Comparison of ENCODE assay signal across 8 cellular contexts in genomic region chr2:10813085-10813748, GRCh38. TPM values are rescaled to one million over a fixed set of nuclear protein-coding genes. Genes with fewer than 3 reads are reported as not detected.
DNase-seq lines count a peak whose midpoint lies in the region; TF ChIP-seq lines count a peak whose summit lies in the region.

No MANE protein-coding gene starts in this region.

- H3K4me2 ChIP-seq in BLaER1 treated with 17β-estradiol and CSF1 and Interleukin-3, amounts not matched to agents 10 nM and 100 nM, result peak overlapping the region; percentile 66 to 97 (median 91)
- peak overlapping the region; percentile 83 for H3K4me2 ChIP-seq in Loucy (ENCODE audit: low read depth, low read length, poor library complexity, severe bottlenecking)

- H4K20me1 ChIP-seq in BLaER1 treated with 17β-estradiol and CSF1 and Interleukin-3, amounts not matched to agents 10 nM and 100 nM, result peaks cover 35 to 38% (median 37%) of the 10 kb centered on the region in 11 experiments
- H4K20me1 ChIP-seq in Loucy (ENCODE audit: insufficient read depth, low read length, poor library complexity, severe bottlenecking), result peaks cover 36% of the 10 kb centered on the region

- DNase-seq in dorsolateral prefrontal cortex, result no peak
- no peak for DNase-seq in amniotic stem cell (lab: John Stamatoyannopoulos, UW)
- no peak for DNase-seq in activated CD4-positive, CD25-positive, alpha-beta regulatory T cell treated with anti-CD3 and anti-CD28 coated beads, Interleukin-2, amount 50 U/mL, for 72 hours
- DNase-seq in germinal center (ENCODE audit: low spot score), result no peak
- no peak for DNase-seq in GM13977 (ENCODE audit: low spot score)

- peak overlapping the region in 2 of 3 experiments; percentile 81 to 89 for H3K27ac Mint-ChIP-seq in nephron

- H3F3A ChIP-seq in Loucy (ENCODE audit: low read depth), result no peaks in the 10 kb centered on the region

- H3K9me3 Mint-ChIP-seq in nephron, result no peaks in the 10 kb centered on the region

- peak overlapping the region; percentile 75 to 99 (median 97) for H3K4me3 ChIP-seq in BLaER1 treated with 17β-estradiol and CSF1 and Interleukin-3, amounts not matched to agents 10 nM and 100 nM
- H3K4me3 ChIP-seq in Loucy (ENCODE audit: low read length, poor library complexity, severe bottlenecking), result peak overlapping the region; percentile 97
- peak overlapping the region; percentile 31 to 97 (median 85) for H3K4me3 ChIP-seq in dorsolateral prefrontal cortex

- H2AFZ ChIP-seq in Loucy (ENCODE audit: low read length), result peak overlapping the region; percentile 97

- peaks cover 4% of the 10 kb centered on the region for H3K36me3 Mint-ChIP-seq in nephron (ENCODE audit: low read depth)

- H3K9ac ChIP-seq in BLaER1 treated with 17β-estradiol and CSF1 and Interleukin-3, amounts not matched to agents 10 nM and 100 nM, result peak overlapping the region; percentile 75 to 100 (median 99)
- H3K9ac ChIP-seq in Loucy (ENCODE audit: low read depth, low read length, poor library complexity, severe bottlenecking), result peak overlapping the region; percentile 97

- H3K27me3 Mint-ChIP-seq in nephron (ENCODE audit: low read depth), result peaks cover 8% of the 10 kb centered on the region

- in situ Hi-C loops in GM13977 (cut with MboI; ENCODE audit: low pct_unique_long_range_greater_than_20kb, low sequenced_read_pairs, unreplicated experiment), result no loop called here

- H3K36me3 ChIP-seq in BLaER1 treated with 17β-estradiol and CSF1 and Interleukin-3, amounts not matched to agents 10 nM and 100 nM, result peaks cover 7 to 35% (median 18%) of the 10 kb centered on the region in 11 experiments; a peak in 21 of 22 replicates
- H3K36me3 ChIP-seq in Loucy (ENCODE audit: insufficient read depth, low read length), result no peaks in the 10 kb centered on the region

- no peaks in the 10 kb centered on the region for H3K9me2 ChIP-seq in Loucy (replicated peaks; ENCODE audit: low read depth, low read length)

- TF ChIP-seq CTCF in Loucy (conservative IDR thresholded peaks at IDR 0.05; ENCODE audit: low read length), result no peak
- peak in 2 of 56 donors; percentile 0 to 2 for TF ChIP-seq CTCF in dorsolateral prefrontal cortex (IDR thresholded peaks at IDR 0.05 in 54 of 56, conservative IDR thresholded peaks at IDR 0.05 in 2 of 56; ENCODE audit: low read depth in 1 of 56, partially characterized antibody in 56 of 56)
- no peak for TF ChIP-seq CTCF in nephron (IDR thresholded peaks at IDR 0.05; ENCODE audit: unreplicated experiment in 3 of 3)
- no peak for TF ChIP-seq CTCF in GM13977 (IDR thresholded peaks at IDR 0.05; ENCODE audit: extremely low read depth, insufficient read depth, missing control alignments)

- peaks cover 29% of the 10 kb centered on the region for H3K4me1 Mint-ChIP-seq in nephron

- H3K27ac ChIP-seq in BLaER1 treated with 17β-estradiol and CSF1 and Interleukin-3, amounts not matched to agents 10 nM and 100 nM, result peak overlapping the region; percentile 37 to 99 (median 98); a peak in 21 of 22 replicates
- peak overlapping the region in 46 of 59 donors; percentile 5 to 96 (median 82) for H3K27ac ChIP-seq in dorsolateral prefrontal cortex

- H3K4me3 Mint-ChIP-seq in nephron, result peak overlapping the region; percentile 83 to 90 (median 89)

- intact Hi-C loops in dorsolateral prefrontal cortex (cut with DNase I), result loop anchor here in 1 of 2 donors (10.0 kb wide), 1 partner anchor 532 kb away; the partner anchor contains the start of gene ROCK2

- H3K79me2 ChIP-seq in Loucy (ENCODE audit: insufficient read depth, low read length), result peaks cover 43% of the 10 kb centered on the region

- no peaks in the 10 kb centered on the region for H3K9me3 ChIP-seq in BLaER1 treated with 17β-estradiol and CSF1 and Interleukin-3, amounts not matched to agents 10 nM and 100 nM (replicated peaks in 1 of 11)
- no peaks in the 10 kb centered on the region for H3K9me3 ChIP-seq in Loucy (ENCODE audit: insufficient read depth, low read depth, low read length)

- H3K27me3 ChIP-seq in BLaER1 treated with 17β-estradiol and CSF1 and Interleukin-3, amounts not matched to agents 10 nM and 100 nM, result no peaks in the 10 kb centered on the region
- no peaks in the 10 kb centered on the region for H3K27me3 ChIP-seq in Loucy (ENCODE audit: insufficient read depth, low read length, poor library complexity, severe bottlenecking)
- H3K27me3 ChIP-seq in dorsolateral prefrontal cortex, result no peaks in the 10 kb centered on the region

- peaks cover 62 to 80% (median 70%) of the 10 kb centered on the region in 10 experiments for H3K4me1 ChIP-seq in BLaER1 treated with 17β-estradiol and CSF1 and Interleukin-3, amounts not matched to agents 10 nM and 100 nM
- peaks cover 35% of the 10 kb centered on the region for H3K4me1 ChIP-seq in Loucy (ENCODE audit: insufficient read depth, low read length, poor library complexity, severe bottlenecking)

RNA-seq across cellular contexts. Expression of gene PDIA6, which starts 0.6 kb away (rescaled TPM):
- 100 to 1,000 TPM in 2 of 120 experiments, 10 to 100 TPM in 118; 40.2 to 108 (median 58.6) TPM for total RNA-seq in dorsolateral prefrontal cortex
